27 cellular contexts compared by ENCODE assay signal in genomic region chr17:45939398-45939797, GRCh38. TPM values are rescaled to one million over a fixed set of nuclear protein-coding genes. Genes with fewer than 3 reads are reported as not detected.
DNase-seq lines count a peak whose midpoint lies in the region; ATAC-seq and TF ChIP-seq lines count a peak whose summit lies in the region.
"Had no signal": no experiment of that assay in that cellular context is flagged by ENCODE, and none has a peak within 500 bp of the region (broad histone marks: within the 10 kb centered on the region; RNA-seq: fewer than 3 reads in every experiment).

No MANE protein-coding gene starts in this region.

- H3K4me1 ChIP-seq in left lung = no peaks in the 10 kb centered on the region

- H3K4me1 Mint-ChIP-seq in brain = peaks cover 57% of the 10 kb centered on the region
- H3K4me1 Mint-ChIP-seq: CD14-positive monocyte had no signal

- intact Hi-C loops in left lung (cut with DNase I) = no loop called here

- peak overlapping the region in 1 of 5 experiments; percentile 5 for H3K4me3 Mint-ChIP-seq in brain
- H3K4me3 Mint-ChIP-seq: CD14-positive monocyte; CD8-positive, alpha-beta memory T cell had no signal

- DNase-seq in NCI-H526 (lab: John Stamatoyannopoulos, UW) (peak; percentile 24 to 52), NCI-H526 treated with DMSO at 0.1 percent for 48 hours (lab: John Stamatoyannopoulos, UW) (no peak), DMS114 treated with DMSO at 0.1 percent for 48 hours (lab: John Stamatoyannopoulos, UW; ENCODE audit: unreplicated experiment) (no peak), left lung (no peak), NCI-H345 treated with DMSO at 0.1 percent for 48 hours (lab: John Stamatoyannopoulos, UW; ENCODE audit: unreplicated experiment) (no peak)
- DNase-seq: 8988T; ACHN; BE2C; CD8-positive, alpha-beta memory T cell; DMS 273 treated with DMSO at 0.1 percent for 48 hours; DND-41; Karpas-422; NCI-H1092; NCI-H1417 treated with DMSO at 0.1 percent for 48 hours; NCI-H1930; NCI-H2227 treated with DMSO at 0.1 percent for 48 hours; NCI-H510A; NCI-H82; SHP77 had no signal

- peak overlapping the region in 3 of 5 experiments; percentile 11 to 94 (median 46) for H3K27ac Mint-ChIP-seq in brain
- H3K27ac Mint-ChIP-seq: CD8-positive, alpha-beta memory T cell had no signal

- H3K27me3 Mint-ChIP-seq in brain = peaks cover 7% of the 10 kb centered on the region

- ATAC-seq in left lung = no peak
- ATAC-seq in HG02763 (IDR thresholded peaks at IDR 0.05; ENCODE audit: unreplicated experiment) = no peak
- ATAC-seq: Panc1 had no signal

- H3K27ac ChIP-seq in layer of hippocampus (ENCODE audit: low read depth, low read length) (peak overlapping the region; percentile 94), left lung (no peak overlapping the region)
- H3K27ac ChIP-seq: RWPE1 had no signal

- H3K36me3 ChIP-seq in left lung = no peaks in the 10 kb centered on the region
- H3K36me3 ChIP-seq: BE2C had no signal

- no peaks in the 10 kb centered on the region for H3K27me3 ChIP-seq in layer of hippocampus (ENCODE audit: control insufficient read depth, insufficient read depth, low read length)
- H3K27me3 ChIP-seq in left lung = peaks cover 0 to 32% of the 10 kb centered on the region in 2 donors
- H3K27me3 ChIP-seq: BE2C had no signal

- TF ChIP-seq CTCF in brain (conservative IDR thresholded peaks at IDR 0.05) (no peak), left lung (IDR thresholded peaks at IDR 0.05) (no peak)

- peaks cover 29% of the 10 kb centered on the region for H3K36me3 Mint-ChIP-seq in brain
- H3K36me3 Mint-ChIP-seq: CD14-positive monocyte had no signal

- H3K9me3 ChIP-seq in left lung = no peaks in the 10 kb centered on the region
- H3K9me3 ChIP-seq: BE2C had no signal

- no peaks in the 10 kb centered on the region for H3K9me3 Mint-ChIP-seq in brain
- H3K9me3 Mint-ChIP-seq: CD8-positive, alpha-beta memory T cell had no signal

- H3K4me3 ChIP-seq in left lung = no peak overlapping the region

RNA-seq across cellular contexts. Expression of gene MAPT, which starts 45.0 kb away (rescaled TPM):
- polyA plus RNA-seq in brain (ENCODE audit: insufficient read depth, low read depth, low replicate concordance) = 154 TPM
- total RNA-seq in left lung = 1 to 10 TPM in 1 of 2 donors, under 1 TPM in 1; 0.99 to 1.9 TPM
- polyA plus RNA-seq: CD14-positive monocyte had no signal

RNA-seq across cellular contexts. Expression of gene STH, which starts 59.7 kb away (rescaled TPM):
- not detected for polyA plus RNA-seq in brain (ENCODE audit: insufficient read depth, low read depth, low replicate concordance)
- total RNA-seq in left lung = not detected
- total RNA-seq: CD8-positive, alpha-beta memory T cell; HT-29; SK-MEL-5 had no signal
- polyA plus RNA-seq: CD14-positive monocyte; CD8-positive, alpha-beta memory T cell had no signal

Comparison
In these comparisons a context has a peak if more than half of its experiments do, and no peak if none do; other contexts are left out.
1. DNase-seq: peak in NCI-H526 (2 of 2); none in NCI-H526 treated with DMSO at 0.1 percent for 48 hours (single experiment), DMS114 treated with DMSO at 0.1 percent for 48 hours (single experiment), left lung (0 of 2) and NCI-H345 treated with DMSO at 0.1 percent for 48 hours (single experiment).